In the genomic region with DNA sequence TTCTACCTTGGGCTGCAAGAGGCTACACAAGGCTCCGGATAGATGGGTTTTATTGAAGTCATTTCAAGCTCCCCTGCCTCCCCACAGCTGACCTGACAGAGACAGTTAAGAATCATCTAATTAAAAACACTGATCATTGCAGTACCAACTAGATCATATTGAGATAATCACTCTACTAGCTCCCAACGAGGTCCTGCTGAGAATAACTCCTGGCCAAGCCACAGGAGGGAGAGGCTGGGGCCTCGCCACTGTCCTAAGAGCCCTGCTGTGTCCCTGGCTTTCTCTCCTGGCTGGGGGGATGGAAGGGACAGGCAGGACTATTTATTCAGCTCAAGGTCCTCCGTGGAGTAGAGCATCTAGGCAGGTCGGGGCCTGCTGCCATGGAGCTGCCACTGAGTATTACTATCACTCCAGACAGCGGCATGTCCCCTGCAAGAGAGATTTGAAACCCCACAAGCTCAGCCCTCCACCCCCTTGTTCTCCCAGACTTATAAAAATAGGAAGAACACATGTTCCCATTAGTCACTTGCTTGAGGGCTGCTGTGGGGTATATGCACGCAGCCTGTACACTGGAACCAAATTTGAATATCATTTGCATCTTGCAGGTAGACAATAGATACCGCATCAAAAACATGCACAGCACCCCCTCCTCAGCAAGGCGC, we compare ENCODE assay signal across 14 cellular contexts.
DNase-seq lines count a peak whose midpoint lies in the region; ATAC-seq and TF ChIP-seq lines count a peak whose summit lies in the region.
"Had no signal": no experiment of that assay in that cellular context is flagged by ENCODE, and none has a peak within 500 bp of the region (broad histone marks: within the 10 kb centered on the region; RNA-seq: fewer than 3 reads in every experiment).

No MANE protein-coding gene starts in this region.

- no peak overlapping the region for H2AFZ ChIP-seq in SK-N-SH (ENCODE audit: low read depth)
- H2AFZ ChIP-seq: GM23248 had no signal

- ATAC-seq in SK-N-SH treated with all-trans-retinoic acid at 6 μM for 48 hours, result no peak
- no peak for ATAC-seq in GM19324 (IDR thresholded peaks at IDR 0.05; ENCODE audit: low FRiP score, unreplicated experiment)

- peaks cover 3% of the 10 kb centered on the region for H3K4me1 Mint-ChIP-seq in glutamatergic neuron (ENCODE audit: low read depth, unreplicated experiment)

- no peak overlapping the region for H3K27ac ChIP-seq in SK-N-SH (ENCODE audit: low read depth in 2 of 2, low read length in 1 of 2)
- H3K27ac ChIP-seq: GM23248, SK-N-MC had no signal

- POLR2A ChIA-PET in SK-N-SH (lab: Yijun Ruan, JAX), result no interaction called here

- TF ChIP-seq RAD21 in SK-N-SH (IDR thresholded peaks at IDR 0.05; ENCODE audit: low read length), result no peak

- H3K79me2 ChIP-seq in SK-N-SH (ENCODE audit: insufficient read depth), result no peaks in the 10 kb centered on the region

- WGBS in SK-N-SH (ENCODE audit: low lambda C conversion rate), result 32% methylated on average over 7 of the region's 9 CpGs

- TF ChIP-seq EP300 in SK-N-SH (IDR thresholded peaks at IDR 0.05; ENCODE audit: borderline replicate concordance in 1 of 2, low read depth in 1 of 2, low read length in 1 of 2), result no peak

- peaks cover 3% of the 10 kb centered on the region for H3K27me3 Mint-ChIP-seq in glutamatergic neuron (ENCODE audit: unreplicated experiment)

- H3K36me3 Mint-ChIP-seq in glutamatergic neuron (ENCODE audit: unreplicated experiment), result no peaks in the 10 kb centered on the region

- CTCF ChIA-PET in SK-N-SH (lab: Yijun Ruan, JAX), result interaction anchor here (0.9 to 1.2 kb wide), 3 partner anchors 9 to 201 kb away, joined by 3 read pairs; no protein-coding TSS in a partner anchor

- no peak overlapping the region for H3K4me3 Mint-ChIP-seq in glutamatergic neuron (ENCODE audit: unreplicated experiment)

- no peaks in the 10 kb centered on the region for H4K20me1 ChIP-seq in SK-N-SH (ENCODE audit: insufficient read depth)

- H3K27me3 ChIP-seq in SK-N-SH (ENCODE audit: insufficient read depth), result no peaks in the 10 kb centered on the region

- peaks cover 0 to 15% of the 10 kb centered on the region in 2 experiments; a peak in 1 of 4 replicates for H3K4me1 ChIP-seq in SK-N-SH (ENCODE audit: control insufficient read depth in 1 of 2, insufficient read depth in 2 of 2, low read depth in 1 of 2, low read length in 1 of 2)

- H3K27ac Mint-ChIP-seq in glutamatergic neuron (ENCODE audit: unreplicated experiment), result no peak overlapping the region

- H3K9me3 Mint-ChIP-seq in glutamatergic neuron (ENCODE audit: unreplicated experiment), result no peaks in the 10 kb centered on the region

- no peaks in the 10 kb centered on the region for H3K36me3 ChIP-seq in SK-N-SH (replicated peaks in 1 of 2; ENCODE audit: control insufficient read depth in 1 of 2, insufficient read depth in 2 of 2, low read length in 1 of 2)

- no peaks in the 10 kb centered on the region for H3F3A ChIP-seq in SK-N-SH (replicated peaks; ENCODE audit: insufficient read depth)

- H3K4me3 ChIP-seq in SK-N-SH (ENCODE audit: low read depth in 2 of 2, low read length in 1 of 2), result no peak overlapping the region
- H3K4me3 ChIP-seq: GM23248, SK-N-MC had no signal

- DNase-seq in SK-N-SH (no peak), NCI-H524 treated with DMSO at 0.1 percent for 48 hours (lab: John Stamatoyannopoulos, UW) (peak; percentile 68), left kidney (ENCODE audit: low read depth, low spot score) (peak; percentile 55), glutamatergic neuron (no peak), hippocampal formation (lab: John Stamatoyannopoulos, UW) (no peak)
- no peak for DNase-seq in activated CD4-positive, alpha-beta T cell treated with anti-CD3 and anti-CD28 coated beads for 4 hours
- DNase-seq: DMS53, GM23248, MV-4-11, NCI-H1930, NCI-H748 treated with DMSO at 0.1 percent for 48 hours had no signal

- H3K9me3 ChIP-seq in SK-N-SH, result no peaks in the 10 kb centered on the region

- no peak for TF ChIP-seq CTCF in SK-N-SH (IDR thresholded peaks at IDR 0.05)
- no peak for TF ChIP-seq CTCF in glutamatergic neuron (IDR thresholded peaks at IDR 0.05; ENCODE audit: partially characterized antibody, unreplicated experiment)

- no peak overlapping the region for H3K4me2 ChIP-seq in SK-N-SH

- H3K9ac ChIP-seq in SK-N-SH, result no peak overlapping the region
- H3K9ac ChIP-seq: GM23248 had no signal

- no peaks in the 10 kb centered on the region for H3K9me2 ChIP-seq in SK-N-SH

TF ChIP-seq in SK-N-SH, 30 proteins besides CTCF, POLR2A, EP300 and RAD21:
- TF ChIP-seq GATA2 (CRISPR knock-in tag; IDR thresholded peaks at IDR 0.05), result peak; percentile 37; the same call in 1 of the 2 replicates
- TF ChIP-seq POLR2AphosphoS5 (IDR thresholded peaks at IDR 0.05; ENCODE audit: low read depth, low read length), result no peak
TF ChIP-seq in SK-N-SH: peak in this region for 1.

TF ChIP-seq in SK-N-SH treated with all-trans-retinoic acid at 6 μM for 48 hours, 23 proteins besides CTCF, POLR2A, EP300 and RAD21 (continues in another document):
- no peak for TF ChIP-seq RARB (CRISPR knock-in tag; IDR thresholded peaks at IDR 0.05)
- TF ChIP-seq ZNF8 (CRISPR knock-in tag; IDR thresholded peaks at IDR 0.05), result no peak
- no peak for TF ChIP-seq TOX (CRISPR knock-in tag; IDR thresholded peaks at IDR 0.05; ENCODE audit: borderline replicate concordance)
- TF ChIP-seq, protein P1, sequence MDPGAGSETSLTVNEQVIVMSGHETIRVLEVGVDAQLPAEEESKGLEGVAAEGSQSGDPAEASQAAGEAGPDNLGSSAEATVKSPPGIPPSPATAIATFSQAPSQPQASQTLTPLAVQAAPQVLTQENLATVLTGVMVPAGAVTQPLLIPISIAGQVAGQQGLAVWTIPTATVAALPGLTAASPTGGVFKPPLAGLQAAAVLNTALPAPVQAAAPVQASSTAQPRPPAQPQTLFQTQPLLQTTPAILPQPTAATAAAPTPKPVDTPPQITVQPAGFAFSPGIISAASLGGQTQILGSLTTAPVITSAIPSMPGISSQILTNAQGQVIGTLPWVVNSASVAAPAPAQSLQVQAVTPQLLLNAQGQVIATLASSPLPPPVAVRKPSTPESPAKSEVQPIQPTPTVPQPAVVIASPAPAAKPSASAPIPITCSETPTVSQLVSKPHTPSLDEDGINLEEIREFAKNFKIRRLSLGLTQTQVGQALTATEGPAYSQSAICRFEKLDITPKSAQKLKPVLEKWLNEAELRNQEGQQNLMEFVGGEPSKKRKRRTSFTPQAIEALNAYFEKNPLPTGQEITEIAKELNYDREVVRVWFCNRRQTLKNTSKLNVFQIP (CRISPR knock-in tag; IDR thresholded peaks at IDR 0.05; ENCODE audit: borderline replicate concordance, low read depth), result no peak
- TF ChIP-seq OSR1 (CRISPR knock-in tag; IDR thresholded peaks at IDR 0.05), result no peak
- TF ChIP-seq SNAI2 (CRISPR knock-in tag; IDR thresholded peaks at IDR 0.05), result no peak
- no peak for TF ChIP-seq PATZ1 (CRISPR knock-in tag; IDR thresholded peaks at IDR 0.05; ENCODE audit: borderline replicate concordance)
- no peak for TF ChIP-seq ISL1 (CRISPR knock-in tag; IDR thresholded peaks at IDR 0.05)
- no peak for TF ChIP-seq ARNTL (CRISPR knock-in tag; IDR thresholded peaks at IDR 0.05; ENCODE audit: borderline replicate concordance, low read depth)
- TF ChIP-seq, protein P2, sequence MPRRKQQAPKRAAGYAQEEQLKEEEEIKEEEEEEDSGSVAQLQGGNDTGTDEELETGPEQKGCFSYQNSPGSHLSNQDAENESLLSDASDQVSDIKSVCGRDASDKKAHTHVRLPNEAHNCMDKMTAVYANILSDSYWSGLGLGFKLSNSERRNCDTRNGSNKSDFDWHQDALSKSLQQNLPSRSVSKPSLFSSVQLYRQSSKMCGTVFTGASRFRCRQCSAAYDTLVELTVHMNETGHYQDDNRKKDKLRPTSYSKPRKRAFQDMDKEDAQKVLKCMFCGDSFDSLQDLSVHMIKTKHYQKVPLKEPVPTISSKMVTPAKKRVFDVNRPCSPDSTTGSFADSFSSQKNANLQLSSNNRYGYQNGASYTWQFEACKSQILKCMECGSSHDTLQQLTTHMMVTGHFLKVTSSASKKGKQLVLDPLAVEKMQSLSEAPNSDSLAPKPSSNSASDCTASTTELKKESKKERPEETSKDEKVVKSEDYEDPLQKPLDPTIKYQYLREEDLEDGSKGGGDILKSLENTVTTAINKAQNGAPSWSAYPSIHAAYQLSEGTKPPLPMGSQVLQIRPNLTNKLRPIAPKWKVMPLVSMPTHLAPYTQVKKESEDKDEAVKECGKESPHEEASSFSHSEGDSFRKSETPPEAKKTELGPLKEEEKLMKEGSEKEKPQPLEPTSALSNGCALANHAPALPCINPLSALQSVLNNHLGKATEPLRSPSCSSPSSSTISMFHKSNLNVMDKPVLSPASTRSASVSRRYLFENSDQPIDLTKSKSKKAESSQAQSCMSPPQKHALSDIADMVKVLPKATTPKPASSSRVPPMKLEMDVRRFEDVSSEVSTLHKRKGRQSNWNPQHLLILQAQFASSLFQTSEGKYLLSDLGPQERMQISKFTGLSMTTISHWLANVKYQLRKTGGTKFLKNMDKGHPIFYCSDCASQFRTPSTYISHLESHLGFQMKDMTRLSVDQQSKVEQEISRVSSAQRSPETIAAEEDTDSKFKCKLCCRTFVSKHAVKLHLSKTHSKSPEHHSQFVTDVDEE (CRISPR knock-in tag; IDR thresholded peaks at IDR 0.05), result no peak

Comparison
In these comparisons a context has a peak if more than half of its experiments do, and no peak if none do; other contexts are left out.
1. DNase-seq: peak in NCI-H524 treated with DMSO at 0.1 percent for 48 hours (single experiment) and left kidney (single experiment); none in SK-N-SH (single experiment), glutamatergic neuron (single experiment), activated CD4-positive, alpha-beta T cell treated with anti-CD3 and anti-CD28 coated beads for 4 hours (0 of 2) and hippocampal formation (0 of 2).